Comparison of ENCODE assay signal across 17 cellular contexts in genomic region chr6:128422871-128423270, GRCh38.
DNase-seq lines count a peak whose midpoint lies in the region; ATAC-seq and TF ChIP-seq lines count a peak whose summit lies in the region.
"Had no signal": no experiment of that assay in that cellular context is flagged by ENCODE, and none has a peak within 500 bp of the region (broad histone marks: within the 10 kb centered on the region; RNA-seq: fewer than 3 reads in every experiment).

No MANE protein-coding gene starts in this region.

- H3K4me3 Mint-ChIP-seq in progenitor cell of endocrine pancreas (ENCODE audit: low read depth) (no peak overlapping the region), Caco-2 (ENCODE audit: unreplicated experiment) (no peak overlapping the region)
- H3K4me3 Mint-ChIP-seq: CD4-positive, alpha-beta T cell; H9 had no signal

- H3K9me3 Mint-ChIP-seq in progenitor cell of endocrine pancreas (ENCODE audit: low read depth) (peaks cover 7% of the 10 kb centered on the region), Caco-2 (ENCODE audit: unreplicated experiment) (peaks cover 13% of the 10 kb centered on the region)

- TF ChIP-seq CTCF in left ventricle myocardium inferior (IDR thresholded peaks at IDR 0.05; ENCODE audit: borderline replicate concordance) = no peak
- no peak for TF ChIP-seq CTCF in ascending aorta (IDR thresholded peaks at IDR 0.05)
- no peak for TF ChIP-seq CTCF in progenitor cell of endocrine pancreas (IDR thresholded peaks at IDR 0.05; ENCODE audit: unreplicated experiment)
- no peak for TF ChIP-seq CTCF in Caco-2 (IDR thresholded peaks at IDR 0.05; ENCODE audit: insufficient read depth in 1 of 2, low read depth in 1 of 2, low read length in 1 of 2, severe bottlenecking in 1 of 2, unreplicated experiment in 1 of 2)

- H3K4me1 Mint-ChIP-seq in progenitor cell of endocrine pancreas (ENCODE audit: low read depth) (peaks cover 14% of the 10 kb centered on the region), Caco-2 (ENCODE audit: low read depth, unreplicated experiment) (peaks cover 9% of the 10 kb centered on the region)

- H3K9me3 ChIP-seq in left ventricle myocardium inferior (replicated peaks) (peaks cover 12% of the 10 kb centered on the region), right cardiac atrium (ENCODE audit: control insufficient read depth, low read length) (no peaks in the 10 kb centered on the region), ascending aorta (no peaks in the 10 kb centered on the region), Caco-2 (peaks cover 5% of the 10 kb centered on the region; the same call in 1 of the 2 replicates)

- DNase-seq in left ventricle myocardium inferior (no peak), right cardiac atrium (no peak), ascending aorta (ENCODE audit: low spot score in 2 of 2) (no peak), myocyte (ENCODE audit: low read depth) (peak; percentile 80), progenitor cell of endocrine pancreas (ENCODE audit: low spot score, unreplicated experiment) (no peak), Caco-2 (no peak), DMS53 (lab: John Stamatoyannopoulos, UW) (no peak)
- DNase-seq: AML-193; CD4-positive, alpha-beta T cell; DMS153; DMS79 treated with DMSO at 0.1 percent for 48 hours; GF-D8; H9 had no signal

- H3K4me3 ChIP-seq in left ventricle myocardium inferior (no peak overlapping the region), right cardiac atrium (ENCODE audit: low read length) (no peak overlapping the region), ascending aorta (no peak overlapping the region), Caco-2 (ENCODE audit: low read depth, low read length) (no peak overlapping the region)
- H3K4me3 ChIP-seq: A549 had no signal

- WGBS in right cardiac atrium = 61% methylated on average over 1 of the region's 1 CpG

- H3K27ac ChIP-seq in left ventricle myocardium inferior (replicated peaks) = peak overlapping the region; percentile 61
- H3K27ac ChIP-seq in right cardiac atrium (ENCODE audit: low read length) = no peak overlapping the region
- peak overlapping the region; percentile 1 to 20 for H3K27ac ChIP-seq in ascending aorta
- H3K27ac ChIP-seq: 22Rv1, A549, C4-2B had no signal

- ATAC-seq in right cardiac atrium = no peak
- no peak for ATAC-seq in HG02938 (IDR thresholded peaks at IDR 0.05; ENCODE audit: unreplicated experiment)
- ATAC-seq: A549 had no signal

- intact Hi-C loops in left ventricle myocardium inferior (cut with micrococcal nuclease) = no loop called here
- intact Hi-C loops in right cardiac atrium (cut with DNase I) = no loop called here
- intact Hi-C loops in ascending aorta (cut with DNase I) = no loop called here
- intact Hi-C loops in Caco-2 (cut with micrococcal nuclease; ENCODE audit: unreplicated experiment) = no loop called here

- H3K36me3 Mint-ChIP-seq in progenitor cell of endocrine pancreas (ENCODE audit: insufficient read depth) (peaks cover 12% of the 10 kb centered on the region), Caco-2 (ENCODE audit: insufficient read depth, unreplicated experiment) (peaks cover 13% of the 10 kb centered on the region)

- H3K36me3 ChIP-seq in left ventricle myocardium inferior (no peaks in the 10 kb centered on the region), ascending aorta (no peaks in the 10 kb centered on the region), Caco-2 (ENCODE audit: control insufficient read depth, insufficient read depth, low read length) (peaks cover 2% of the 10 kb centered on the region; the same call in 1 of the 2 replicates)

- CTCF ChIA-PET in Caco-2 (lab: Charles Lee) = no interaction called here

- peaks cover 67% of the 10 kb centered on the region for H3K4me1 ChIP-seq in left ventricle myocardium inferior
- peaks cover 2% of the 10 kb centered on the region for H3K4me1 ChIP-seq in right cardiac atrium (ENCODE audit: control insufficient read depth, insufficient read depth, low read length)
- peaks cover 0 to 9% of the 10 kb centered on the region in 2 donors for H3K4me1 ChIP-seq in ascending aorta
- H3K4me1 ChIP-seq in Caco-2 = peaks cover 5% of the 10 kb centered on the region; the same call in 1 of the 2 replicates
- H3K4me1 ChIP-seq: A549 had no signal

- no peaks in the 10 kb centered on the region for H3K27me3 ChIP-seq in left ventricle myocardium inferior (ENCODE audit: low read depth)
- H3K27me3 ChIP-seq in right cardiac atrium (ENCODE audit: control insufficient read depth, insufficient read depth) = no peaks in the 10 kb centered on the region
- no peaks in the 10 kb centered on the region for H3K27me3 ChIP-seq in ascending aorta
- H3K27me3 ChIP-seq in Caco-2 (replicated peaks; ENCODE audit: control insufficient read depth, insufficient read depth, low read length) = no peaks in the 10 kb centered on the region

- H3K27ac Mint-ChIP-seq in progenitor cell of endocrine pancreas = peak overlapping the region; percentile 61
- H3K27ac Mint-ChIP-seq in Caco-2 (ENCODE audit: unreplicated experiment) = no peak overlapping the region
- H3K27ac Mint-ChIP-seq: CD4-positive, alpha-beta T cell had no signal

- POLR2A ChIA-PET in Caco-2 (lab: Charles Lee) = interaction anchor here (0.6 to 1.0 kb wide), 2 partner anchors 42 to 97 kb away, joined by 7 to 9 read pairs; partner anchors contain the start of gene PTPRK

- no TSS peak for BruUV-seq in Caco-2 (replicated peaks; lab: Mats Ljungman, UMichigan)

- no peaks in the 10 kb centered on the region for H3K27me3 Mint-ChIP-seq in progenitor cell of endocrine pancreas
- H3K27me3 Mint-ChIP-seq in Caco-2 (ENCODE audit: insufficient read depth, unreplicated experiment) = no peaks in the 10 kb centered on the region
- H3K27me3 Mint-ChIP-seq: CD4-positive, alpha-beta T cell had no signal
